In the genomic region with DNA sequence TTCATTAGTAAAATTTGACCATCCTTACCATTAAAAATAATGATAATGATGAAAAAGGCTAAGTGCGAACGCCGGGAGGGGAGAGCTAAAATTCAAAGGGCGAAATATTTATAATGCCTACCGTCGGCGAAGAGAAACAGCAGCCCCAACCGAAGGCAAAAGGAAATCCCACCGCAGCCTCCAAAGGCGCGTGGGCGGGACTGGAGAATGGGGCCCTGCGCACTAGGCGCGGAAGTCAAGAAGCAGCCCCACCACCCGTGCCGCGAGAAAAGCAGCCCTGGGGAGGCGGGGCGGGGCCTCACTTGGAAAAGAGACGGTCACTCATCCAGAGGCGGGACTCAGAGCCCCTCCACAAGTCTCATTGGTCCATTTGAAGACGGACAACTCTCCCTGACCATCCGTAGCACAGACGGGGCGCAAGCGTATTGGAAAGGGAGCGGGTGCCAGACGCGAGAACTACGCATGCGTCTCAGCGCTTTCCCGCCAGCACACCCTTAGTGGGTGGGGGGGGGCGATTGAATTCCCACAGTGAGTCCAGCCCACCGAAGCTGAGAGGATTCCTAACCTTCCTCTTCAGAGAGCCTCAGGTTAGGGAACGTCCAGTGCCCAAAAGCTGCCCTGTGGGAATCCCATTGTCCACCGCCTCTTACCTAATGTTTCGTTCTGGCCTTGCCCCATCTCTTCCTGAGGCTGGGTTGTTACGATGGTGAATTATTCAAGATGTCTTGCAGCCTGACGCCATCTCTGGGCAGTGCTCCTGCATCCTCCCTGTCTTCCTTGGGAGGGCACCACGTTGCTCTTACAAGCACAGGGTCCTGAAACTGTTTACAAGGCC, we compare ENCODE assay signal across 8 cellular contexts. TPM values are rescaled to one million over a fixed set of nuclear protein-coding genes. Genes with fewer than 3 reads are reported as not detected.
DNase-seq lines count a peak whose midpoint lies in the region; ATAC-seq and TF ChIP-seq lines count a peak whose summit lies in the region.

No MANE protein-coding gene starts in this region.

- 0% methylated on average over 23 of the region's 42 CpGs for WGBS in right lobe of liver (ENCODE audit: insufficient coverage, low coverage, low lambda C conversion rate, missing lambda C conversion rate)

- no peaks in the 10 kb centered on the region for H3K27me3 ChIP-seq in right lobe of liver

- no peaks in the 10 kb centered on the region for H3K36me3 ChIP-seq in right lobe of liver

- peak overlapping the region; percentile 52 to 69 (median 62) for H3K4me3 ChIP-seq in right lobe of liver

- peaks cover 0 to 8% (median 0%) of the 10 kb centered on the region in 4 donors for H3K4me1 ChIP-seq in right lobe of liver

- TF ChIP-seq POLR2A in right lobe of liver (IDR thresholded peaks at IDR 0.05), result peak; percentile 74

- no peaks in the 10 kb centered on the region for H3K9me3 ChIP-seq in right lobe of liver

- intact Hi-C loops in right lobe of liver (cut with DNase I), result no loop called here

- DNase-seq in CD1c-positive myeloid dendritic cell (ENCODE audit: extremely low spot score) (peak; percentile 99), NCI-H748 treated with DMSO at 0.1 percent for 48 hours (lab: John Stamatoyannopoulos, UW) (peak; percentile 100), dermis blood vessel endothelial cell (peak; percentile 99), right lobe of liver (peak; percentile 97 to 98 (median 97))
- DNase-seq in activated CD4-positive, alpha-beta T cell treated with anti-CD3 and anti-CD28 coated beads, Interleukin-2, amount 50 U/mL, for 4 hours, result peak; percentile 97 to 98
- DNase-seq in stimulated activated CD4-positive, alpha-beta T cell treated with anti-CD3 and anti-CD28 coated beads, Interleukin-4, amount 100 ng/mL, for 24 hours, result peak; percentile 99

- no peak for TF ChIP-seq CTCF in right lobe of liver (IDR thresholded peaks at IDR 0.05)

- H3K27ac ChIP-seq in right lobe of liver, result peak overlapping the region; percentile 49 to 61 (median 59)

- peak; percentile 95 for ATAC-seq in GM19397 (IDR thresholded peaks at IDR 0.05; ENCODE audit: unreplicated experiment)
- ATAC-seq in HG03565 (IDR thresholded peaks at IDR 0.05; ENCODE audit: unreplicated experiment), result peak; percentile 90
- peak; percentile 96 to 99 (median 99) for ATAC-seq in right lobe of liver

RNA-seq across cellular contexts. Expression of a gene that starts 19.0 kb away (rescaled TPM):
- total RNA-seq in dermis blood vessel endothelial cell (49.3 and 50.2 TPM in 2 replicates), right lobe of liver (10 to 100 TPM; 20.0 to 50.7 (median 23.9) TPM)

RNA-seq across cellular contexts. Expression of a gene that starts 19.8 kb away (rescaled TPM):
- total RNA-seq in dermis blood vessel endothelial cell (15.9 and 16.2 TPM in 2 replicates), right lobe of liver (10 to 100 TPM in 3 of 6 experiments, 1 to 10 TPM in 3; 4.0 to 14.4 (median 10.5) TPM)

RNA-seq across cellular contexts. Expression of a gene that starts 27.8 kb away (rescaled TPM):
- total RNA-seq in dermis blood vessel endothelial cell, result 6.5 and 12.3 TPM in 2 replicates
- 10 to 100 TPM in 2 of 6 experiments, 1 to 10 TPM in 4; 7.2 to 13.0 (median 9.6) TPM for total RNA-seq in right lobe of liver

RNA-seq across cellular contexts. Expression of a gene that starts 34.7 kb away (rescaled TPM):
- total RNA-seq in dermis blood vessel endothelial cell (38.3 and 46.3 TPM in 2 replicates), right lobe of liver (10 to 100 TPM; 27.9 to 63.4 (median 29.2) TPM)

RNA-seq across cellular contexts. Expression of a gene that starts 45.8 kb away (rescaled TPM):
- total RNA-seq in dermis blood vessel endothelial cell (24.5 and 35.9 TPM in 2 replicates), right lobe of liver (10 to 100 TPM; 10.4 to 29.2 (median 20.2) TPM)

Comparison
In these comparisons a context has a peak if more than half of its experiments do, and no peak if none do; other contexts are left out.
1. Peak in every context shown above with its lines: DNase-seq, ATAC-seq, H3K4me3 ChIP-seq and H3K27ac ChIP-seq.